9 cellular contexts compared by ENCODE assay signal in the genomic region with DNA sequence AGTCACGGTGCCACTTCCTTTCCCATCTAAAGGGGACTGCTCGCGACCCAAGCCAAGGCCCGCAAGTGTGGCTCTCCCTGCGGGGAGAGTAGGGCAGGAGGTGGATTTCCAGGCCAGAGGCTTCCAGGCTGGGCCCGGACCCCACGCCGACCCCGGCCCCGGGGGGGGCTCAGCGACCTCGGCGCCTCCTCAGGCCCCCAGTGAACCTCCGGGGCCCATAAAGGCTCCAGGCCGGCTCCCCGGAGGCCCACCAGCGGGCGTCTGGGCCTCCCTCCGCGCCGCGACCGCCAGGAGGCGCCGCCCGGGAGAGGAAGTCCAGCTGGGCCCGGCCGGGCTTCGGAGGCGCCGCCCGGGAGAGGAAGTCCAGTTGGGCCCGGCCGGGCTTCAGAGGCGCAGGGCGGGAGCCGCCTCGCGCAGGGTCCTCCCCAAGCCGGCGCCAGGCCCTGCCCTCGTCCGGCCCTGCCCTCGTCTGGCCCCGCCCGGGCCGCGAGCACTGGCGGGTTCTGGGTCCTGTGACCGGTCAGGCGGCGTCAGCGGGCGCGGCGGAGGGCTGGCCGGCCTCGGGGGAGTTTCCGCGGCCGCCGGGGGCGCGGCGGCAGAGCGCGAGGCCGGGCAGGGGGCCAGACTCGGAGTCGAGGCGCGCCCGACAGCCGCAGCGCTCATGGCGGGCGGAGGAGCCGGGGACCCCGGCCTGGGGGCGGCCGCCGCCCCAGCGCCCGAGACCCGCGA. TPM values are rescaled to one million over a fixed set of nuclear protein-coding genes. Genes with fewer than 3 reads are reported as not detected.
DNase-seq lines count a peak whose midpoint lies in the region; TF ChIP-seq lines count a peak whose summit lies in the region.
"Had no signal": no experiment of that assay in that cellular context is flagged by ENCODE, and none has a peak within 500 bp of the region (broad histone marks: within the 10 kb centered on the region; RNA-seq: fewer than 3 reads in every experiment).

A gene (plus strand): TSS at position 623 of the 729 bp plus-strand sequence. CDS start 39 bp downstream, at position 662.

- H3K9me3 ChIP-seq in HEK293 (ENCODE audit: control insufficient read depth, insufficient read depth, low read depth, low read length): no peaks in the 10 kb centered on the region
- H3K9me3 ChIP-seq in MM.1S (replicated peaks; ENCODE audit: insufficient read depth, low read length): no peaks in the 10 kb centered on the region
- H3K9me3 ChIP-seq in mucosa of stomach (ENCODE audit: control insufficient read depth, low read length): no peaks in the 10 kb centered on the region
- no peaks in the 10 kb centered on the region for H3K9me3 ChIP-seq in transverse colon

- CTCF ChIA-PET in HEK293 (lab: Yijun Ruan, JAX): interaction anchor here (0.7 to 1.6 kb wide), 4 partner anchors 14 to 628 kb away, joined by 3 to 4 read pairs (median 3); no protein-coding TSS in a partner anchor

- TF ChIP-seq CTCF in HEK293 (tag by site-specific recombination; IDR thresholded peaks at IDR 0.05): no peak
- TF ChIP-seq CTCF in MM.1S (IDR thresholded peaks at IDR 0.05; ENCODE audit: low read length): peak; percentile 22; the same call in 1 of the 2 replicates
- no peak for TF ChIP-seq CTCF in fibroblast of mammary gland (conservative IDR thresholded peaks at IDR 0.05; ENCODE audit: control insufficient read depth, insufficient read depth, low read depth, low read length)
- TF ChIP-seq CTCF in transverse colon (IDR thresholded peaks at IDR 0.05): peak; percentile 67 to 87 (median 79)

- 11% methylated on average over 60 of the region's 86 CpGs; no CpG with 5 or more reads in 1 of the 2 donors for WGBS in transverse colon (ENCODE audit: low coverage in 1 of 2), 2 donors

- H3K27me3 ChIP-seq in MM.1S (replicated peaks; ENCODE audit: insufficient read depth, low read length): no peaks in the 10 kb centered on the region
- no peaks in the 10 kb centered on the region for H3K27me3 ChIP-seq in mucosa of stomach (ENCODE audit: control insufficient read depth, insufficient read depth, low read length)
- H3K27me3 ChIP-seq in transverse colon: no peaks in the 10 kb centered on the region
- H3K27me3 ChIP-seq: BLaER1 had no signal

- 0 out of 2 replicates have a peak within 1 kb of the TSS, but pooled peaks have one; percentile 31 for H2AFZ ChIP-seq in MM.1S (ENCODE audit: low read length)

- no peak for TF ChIP-seq POLR2A in transverse colon (IDR thresholded peaks at IDR 0.05)

- DNase-seq in NCI-H1417 (lab: John Stamatoyannopoulos, UW) (peak in 2 of 3 experiments; percentile 54 to 55), NCI-H1417 treated with DMSO at 0.1 percent for 48 hours (lab: John Stamatoyannopoulos, UW) (no peak), MM.1S (peak; percentile 45), fibroblast of mammary gland (ENCODE audit: low read depth) (peak; percentile 91), transverse colon (peak; percentile 93)
- DNase-seq in activated T-cell treated with anti-CD3 and anti-CD28 coated beads, Interleukin-2, amount 50 U/mL, for 1 hour: peak; percentile 19

- peaks cover 9% of the 10 kb centered on the region for H3K4me1 ChIP-seq in HEK293 (ENCODE audit: control insufficient read depth, insufficient read depth, low read length)
- no peaks in the 10 kb centered on the region for H3K4me1 ChIP-seq in MM.1S (ENCODE audit: low read length)
- H3K4me1 ChIP-seq in mucosa of stomach (ENCODE audit: control insufficient read depth, insufficient read depth, low read length): peaks cover 6% of the 10 kb centered on the region
- H3K4me1 ChIP-seq in transverse colon: peaks cover 8 to 39% (median 24%) of the 10 kb centered on the region in 4 donors
- H3K4me1 ChIP-seq: BLaER1 had no signal

- peak; percentile 6 for TF ChIP-seq EP300 in transverse colon (IDR thresholded peaks at IDR 0.05; ENCODE audit: low read depth)

- H3F3A ChIP-seq in MM.1S (ENCODE audit: insufficient read depth, low read length): no peaks in the 10 kb centered on the region

- H3K27ac ChIP-seq in HEK293 (ENCODE audit: extremely low read depth, low read depth, low read length) (peak within 1 kb of the TSS; percentile 79), MM.1S (ENCODE audit: low read length) (no peak within 1 kb of the TSS), transverse colon (peak within 1 kb of the TSS; percentile 98 to 100 (median 99))
- H3K27ac ChIP-seq: BLaER1 had no signal

- H3K9ac ChIP-seq in MM.1S (ENCODE audit: low read length): peak within 1 kb of the TSS; percentile 23; the same call in 1 of the 2 replicates
- peak within 1 kb of the TSS; percentile 93 for H3K9ac ChIP-seq in mucosa of stomach (ENCODE audit: low read length)
- H3K9ac ChIP-seq: BLaER1 had no signal

- H3K36me3 ChIP-seq in HEK293 (ENCODE audit: control insufficient read depth in 2 of 2, insufficient read depth in 1 of 2, low read length in 2 of 2) (no peaks in the 10 kb centered on the region), MM.1S (replicated peaks; ENCODE audit: insufficient read depth, low read length) (no peaks in the 10 kb centered on the region), mucosa of stomach (ENCODE audit: control insufficient read depth, insufficient read depth, low read length) (no peaks in the 10 kb centered on the region), transverse colon (no peaks in the 10 kb centered on the region)
- H3K36me3 ChIP-seq: BLaER1 had no signal

- in situ Hi-C loops in transverse colon (cut with MboI; ENCODE audit: low pct_ligation_motif_present in 1 of 4, low pct_unique_long_range_greater_than_20kb in 1 of 4, low sequenced_read_pairs in 3 of 4): loop anchor here in 1 of 4 donors (25.0 kb wide), 1 partner anchor 581 kb away; a partner anchor contains a TSS

- POLR2A ChIA-PET in HEK293 (lab: Yijun Ruan, JAX): interaction anchor here (0.6 to 1.3 kb wide), 4 partner anchors 50 to 236 kb away, joined by 3 to 6 read pairs (median 5); no protein-coding TSS in a partner anchor

- intact Hi-C loops in transverse colon (cut with DNase I; ENCODE audit: low total_unique reads): no loop called here

- peak within 1 kb of the TSS; percentile 12; the same call in 1 of the 2 replicates for H3K4me2 ChIP-seq in MM.1S (ENCODE audit: low read depth, low read length)
- H3K4me2 ChIP-seq: BLaER1 had no signal

- H3K4me3 ChIP-seq in HEK293 (ENCODE audit: low read depth, low read length): peak within 1 kb of the TSS; percentile 85
- H3K4me3 ChIP-seq in MM.1S (ENCODE audit: low read length): peak within 1 kb of the TSS; percentile 43; the same call in 1 of the 2 replicates
- peak within 1 kb of the TSS; percentile 81 for H3K4me3 ChIP-seq in fibroblast of mammary gland (ENCODE audit: control insufficient read depth, low read depth, low read length)
- H3K4me3 ChIP-seq in mucosa of stomach (ENCODE audit: low read length): peak within 1 kb of the TSS; percentile 27
- H3K4me3 ChIP-seq in transverse colon: peak within 1 kb of the TSS; percentile 64 to 89 (median 77)
- H3K4me3 ChIP-seq: BLaER1 had no signal

- no peaks in the 10 kb centered on the region for H3K79me2 ChIP-seq in MM.1S (ENCODE audit: low read length)

- H3K9me2 ChIP-seq in MM.1S (replicated peaks; ENCODE audit: insufficient read depth, low read length): no peaks in the 10 kb centered on the region

- H4K20me1 ChIP-seq in MM.1S (ENCODE audit: insufficient read depth, low read length): no peaks in the 10 kb centered on the region
- H4K20me1 ChIP-seq: BLaER1 had no signal

TF ChIP-seq in HEK293, 187 proteins besides CTCF, POLR2A, EP300 and RAD21 (continues in another document):
- TF ChIP-seq HOXA7 (CRISPR knock-in tag; IDR thresholded peaks at IDR 0.05; ENCODE audit: borderline replicate concordance) (no peak), HOXC10 (CRISPR knock-in tag; IDR thresholded peaks at IDR 0.05) (no peak), ZNF121 (tag by site-specific recombination; IDR thresholded peaks at IDR 0.05) (no peak), ZNF558 (tag by site-specific recombination; IDR thresholded peaks at IDR 0.05) (no peak), ZNF701 (tag by site-specific recombination; IDR thresholded peaks at IDR 0.05) (no peak), RBAK (tag by site-specific recombination; IDR thresholded peaks at IDR 0.05) (no peak), ZNF169 (tag by site-specific recombination; IDR thresholded peaks at IDR 0.05) (no peak)
- TF ChIP-seq, protein P1, sequence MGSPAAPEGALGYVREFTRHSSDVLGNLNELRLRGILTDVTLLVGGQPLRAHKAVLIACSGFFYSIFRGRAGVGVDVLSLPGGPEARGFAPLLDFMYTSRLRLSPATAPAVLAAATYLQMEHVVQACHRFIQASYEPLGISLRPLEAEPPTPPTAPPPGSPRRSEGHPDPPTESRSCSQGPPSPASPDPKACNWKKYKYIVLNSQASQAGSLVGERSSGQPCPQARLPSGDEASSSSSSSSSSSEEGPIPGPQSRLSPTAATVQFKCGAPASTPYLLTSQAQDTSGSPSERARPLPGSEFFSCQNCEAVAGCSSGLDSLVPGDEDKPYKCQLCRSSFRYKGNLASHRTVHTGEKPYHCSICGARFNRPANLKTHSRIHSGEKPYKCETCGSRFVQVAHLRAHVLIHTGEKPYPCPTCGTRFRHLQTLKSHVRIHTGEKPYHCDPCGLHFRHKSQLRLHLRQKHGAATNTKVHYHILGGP (tag by site-specific recombination; IDR thresholded peaks at IDR 0.05): no peak
- TF ChIP-seq, protein P2, sequence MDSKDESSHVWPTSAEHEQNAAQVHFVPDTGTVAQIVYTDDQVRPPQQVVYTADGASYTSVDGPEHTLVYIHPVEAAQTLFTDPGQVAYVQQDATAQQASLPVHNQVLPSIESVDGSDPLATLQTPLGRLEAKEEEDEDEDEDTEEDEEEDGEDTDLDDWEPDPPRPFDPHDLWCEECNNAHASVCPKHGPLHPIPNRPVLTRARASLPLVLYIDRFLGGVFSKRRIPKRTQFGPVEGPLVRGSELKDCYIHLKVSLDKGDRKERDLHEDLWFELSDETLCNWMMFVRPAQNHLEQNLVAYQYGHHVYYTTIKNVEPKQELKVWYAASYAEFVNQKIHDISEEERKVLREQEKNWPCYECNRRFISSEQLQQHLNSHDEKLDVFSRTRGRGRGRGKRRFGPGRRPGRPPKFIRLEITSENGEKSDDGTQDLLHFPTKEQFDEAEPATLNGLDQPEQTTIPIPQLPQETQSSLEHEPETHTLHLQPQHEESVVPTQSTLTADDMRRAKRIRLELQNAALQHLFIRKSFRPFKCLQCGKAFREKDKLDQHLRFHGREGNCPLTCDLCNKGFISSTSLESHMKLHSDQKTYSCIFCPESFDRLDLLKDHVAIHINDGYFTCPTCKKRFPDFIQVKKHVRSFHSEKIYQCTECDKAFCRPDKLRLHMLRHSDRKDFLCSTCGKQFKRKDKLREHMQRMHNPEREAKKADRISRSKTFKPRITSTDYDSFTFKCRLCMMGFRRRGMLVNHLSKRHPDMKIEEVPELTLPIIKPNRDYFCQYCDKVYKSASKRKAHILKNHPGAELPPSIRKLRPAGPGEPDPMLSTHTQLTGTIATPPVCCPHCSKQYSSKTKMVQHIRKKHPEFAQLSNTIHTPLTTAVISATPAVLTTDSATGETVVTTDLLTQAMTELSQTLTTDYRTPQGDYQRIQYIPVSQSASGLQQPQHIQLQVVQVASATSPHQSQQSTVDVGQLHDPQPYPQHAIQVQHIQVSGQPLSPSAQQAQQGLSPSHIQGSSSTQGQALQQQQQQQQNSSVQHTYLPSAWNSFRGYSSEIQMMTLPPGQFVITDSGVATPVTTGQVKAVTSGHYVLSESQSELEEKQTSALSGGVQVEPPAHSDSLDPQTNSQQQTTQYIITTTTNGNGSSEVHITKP (tag by site-specific recombination; IDR thresholded peaks at IDR 0.05): no peak

RNA-seq across cellular contexts. Expression of the gene that starts here (rescaled TPM):
- 10 to 100 TPM in 3 of 4 donors, 1 to 10 TPM in 1; 3.7 to 43.4 (median 29.1) TPM for total RNA-seq in transverse colon

Comparison
In these comparisons a context has a peak if more than half of its experiments do, and no peak if none do; other contexts are left out.
1. H3K4me3 ChIP-seq: peak in every context shown above with its lines; median percentile 85 in HEK293; 81 in fibroblast of mammary gland; 77 in transverse colon; 43 in MM.1S; 27 in mucosa of stomach.
2. CTCF ChIP-seq: peak in MM.1S (single experiment) and transverse colon (5 of 5); none in HEK293 (single experiment) and fibroblast of mammary gland (single experiment).